ENCODE assay signal across 9 cellular contexts in the genomic region with DNA sequence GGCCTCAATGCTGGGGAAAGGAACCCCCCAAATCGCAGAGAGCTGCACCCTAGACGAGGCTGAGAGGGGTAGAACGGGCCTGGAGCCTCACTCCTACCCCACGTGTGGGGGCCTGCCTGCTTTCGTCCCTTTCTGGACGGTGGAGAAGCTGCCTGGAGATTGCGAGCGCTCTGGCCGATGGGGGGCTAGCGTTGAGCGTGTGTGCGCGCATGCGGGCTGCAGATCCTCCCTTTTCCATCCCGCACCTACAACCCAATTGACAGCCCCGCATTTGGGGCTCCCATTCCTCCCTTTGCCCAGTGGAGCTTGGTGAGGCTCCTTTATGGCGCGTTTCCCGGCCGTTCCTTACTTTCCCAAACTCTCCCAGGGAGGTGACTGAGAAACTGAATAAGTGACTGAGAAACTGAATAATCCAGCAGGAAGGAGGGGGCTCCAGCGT. TPM values are rescaled to one million over a fixed set of nuclear protein-coding genes. Genes with fewer than 3 reads are reported as not detected.
DNase-seq lines count a peak whose midpoint lies in the region; ATAC-seq and TF ChIP-seq lines count a peak whose summit lies in the region.
"Had no signal": no experiment of that assay in that cellular context is flagged by ENCODE, and none has a peak within 500 bp of the region (broad histone marks: within the 10 kb centered on the region; RNA-seq: fewer than 3 reads in every experiment).

No MANE protein-coding gene starts in this region.

- ATAC-seq in GM19397 (IDR thresholded peaks at IDR 0.05; ENCODE audit: unreplicated experiment) (peak; percentile 2), psoas muscle (peak in 2 of 4 donors; percentile 0 to 4), GM19328 (IDR thresholded peaks at IDR 0.05; ENCODE audit: unreplicated experiment) (no peak), GM18517 (IDR thresholded peaks at IDR 0.05; ENCODE audit: unreplicated experiment) (no peak)

- DNase-seq in SJCRH30, result no peak
- DNase-seq in fibroblast of mammary gland (ENCODE audit: low read depth), result peak; percentile 63
- DNase-seq in psoas muscle, result no peak
- no peak for DNase-seq in NCI-H510A (lab: John Stamatoyannopoulos, UW)
- no peak for DNase-seq in NCI-H1930 (lab: John Stamatoyannopoulos, UW)

- H3K36me3 ChIP-seq in SJCRH30 (no peaks in the 10 kb centered on the region; the same call in 1 of the 2 replicates), psoas muscle (ENCODE audit: insufficient read depth in 1 of 2, low read depth in 1 of 2) (peaks cover 0 to 6% of the 10 kb centered on the region in 2 donors)

- intact Hi-C loops in psoas muscle (cut with DNase I), result loop anchor here in 1 of 2 donors (10.0 kb wide), 2 partner anchors 352 to 392 kb away; partner anchors contain the start of genes CENPT, NRN1L, NUTF2 and THAP11

- 42 to 48% (median 46%) methylated on average over 19 to 21 of the region's 21 CpGs for WGBS in psoas muscle, 3 donors

- H3K4me3 ChIP-seq in SJCRH30 (peak overlapping the region; percentile 63), fibroblast of mammary gland (ENCODE audit: control insufficient read depth, low read depth, low read length) (peak overlapping the region; percentile 58), psoas muscle (peak overlapping the region; percentile 71)

- no peaks in the 10 kb centered on the region for H3K27me3 ChIP-seq in SJCRH30
- no peaks in the 10 kb centered on the region for H3K27me3 ChIP-seq in psoas muscle (ENCODE audit: insufficient read depth in 3 of 3, low read length in 2 of 3)

- H3K27ac ChIP-seq in SJCRH30, result peak overlapping the region; percentile 82
- peak overlapping the region; percentile 90 for H3K27ac ChIP-seq in psoas muscle

- H3K9me3 ChIP-seq in SJCRH30 (replicated peaks) (no peaks in the 10 kb centered on the region), psoas muscle (no peaks in the 10 kb centered on the region)

- TF ChIP-seq CTCF in fibroblast of mammary gland (conservative IDR thresholded peaks at IDR 0.05; ENCODE audit: control insufficient read depth, insufficient read depth, low read depth, low read length) (no peak), psoas muscle (IDR thresholded peaks at IDR 0.05) (no peak)

- H3K4me1 ChIP-seq in SJCRH30 (no peaks in the 10 kb centered on the region), psoas muscle (peaks cover 11% of the 10 kb centered on the region)

RNA-seq across cellular contexts. Expression of gene ESRP2, which starts 0.9 kb away (rescaled TPM):
- 0.24 TPM in 1 of 2 replicates, not detected in the other for total RNA-seq in SJCRH30 (2014; rRNA removed; shearing (Covaris generic))
- not detected for total RNA-seq in psoas muscle
- polyA plus RNA-seq in psoas muscle, result under 1 TPM; 0.03 to 0.08 (median 0.05) TPM
- total RNA-seq: T-helper 2 cell treated with Interferon-gamma antibody and Interleukin-4, amounts not matched to agents 100 ng/mL and 5 ng/mL, for 36 hours had no signal

RNA-seq across cellular contexts. Expression of gene PLA2G15, which starts 8.3 kb away (rescaled TPM):
- total RNA-seq in SJCRH30 (2014; rRNA removed; shearing (Covaris generic)), result 7.4 and 9.0 TPM in 2 replicates
- total RNA-seq in psoas muscle, result 10 to 100 TPM; 28.0 to 65.0 (median 31.0) TPM
- polyA plus RNA-seq in psoas muscle, result 10 to 100 TPM; 13.0 to 31.7 (median 22.6) TPM

RNA-seq across cellular contexts. Expression of gene SLC7A6, which starts 27.5 kb away (rescaled TPM):
- 17.4 TPM in 2 replicates for total RNA-seq in SJCRH30 (2014; rRNA removed; shearing (Covaris generic))
- total RNA-seq in psoas muscle, result 100 to 1,000 TPM in 1 of 4 donors, 10 to 100 TPM in 3; 25.6 to 217 (median 70.5) TPM
- 10 to 100 TPM in 2 of 3 donors, 1 to 10 TPM in 1; 9.2 to 55.2 (median 36.4) TPM for polyA plus RNA-seq in psoas muscle
